1 cellular context compared by ENCODE assay signal in the genomic region with DNA sequence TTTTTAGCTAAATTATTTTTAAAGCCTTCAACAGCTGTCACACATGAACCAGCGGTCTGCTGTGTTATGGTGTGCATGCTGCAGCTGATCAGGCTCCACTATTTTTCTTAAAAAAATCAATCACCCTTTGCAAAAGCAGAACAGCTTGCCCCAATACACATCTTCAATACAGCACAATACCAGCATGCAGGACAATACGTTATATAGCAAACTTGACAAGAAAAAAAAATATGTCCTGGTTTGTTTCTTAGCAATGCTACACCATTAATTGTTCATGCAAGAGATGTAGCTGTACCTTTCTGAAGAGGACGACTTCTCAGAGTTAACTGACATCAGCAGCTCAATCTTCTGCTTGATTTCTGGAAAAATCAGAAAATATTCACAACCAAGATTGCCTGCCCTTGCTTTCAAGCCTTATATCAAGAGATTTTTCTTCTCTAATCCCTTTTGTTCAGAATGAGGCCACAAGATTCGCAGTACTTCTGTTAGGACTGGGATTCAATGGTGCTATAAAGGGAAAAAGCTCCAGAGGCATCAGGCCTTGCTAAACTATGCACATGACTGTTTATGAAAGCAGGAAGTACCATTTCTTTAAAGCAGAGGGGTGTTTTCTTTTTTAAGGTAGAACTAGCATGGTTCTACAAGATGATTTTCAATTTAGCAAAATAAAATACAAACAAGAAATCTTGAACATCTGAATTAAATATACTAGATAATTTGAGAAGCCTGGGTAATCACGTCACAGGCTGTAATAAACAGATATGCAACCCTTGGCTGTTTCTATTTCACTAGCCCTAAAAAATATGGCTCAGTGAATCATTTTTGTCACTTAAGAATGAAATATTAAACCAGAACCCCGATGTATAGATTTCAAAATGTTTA.
TF ChIP-seq lines count a peak whose summit lies in the region.

No MANE protein-coding gene starts in this region.

TF ChIP-seq in GM12878, 131 proteins besides CTCF, POLR2A, EP300 and RAD21 (continued from another document):
- TF ChIP-seq MAX (IDR thresholded peaks at IDR 0.05; ENCODE audit: low read depth, low read length), result no peak
- peak; percentile 41; the same call in 1 of the 2 replicates for TF ChIP-seq JUNB (IDR thresholded peaks at IDR 0.05)
- no peak for TF ChIP-seq E2F4 (IDR thresholded peaks at IDR 0.05; ENCODE audit: low read depth, low read length)
- TF ChIP-seq SKIL (IDR thresholded peaks at IDR 0.05; ENCODE audit: low read depth, poor library complexity, severe bottlenecking), result peak; percentile 97
- no peak for TF ChIP-seq EGR1 (IDR thresholded peaks at IDR 0.05; ENCODE audit: borderline replicate concordance in 1 of 2, low read depth in 2 of 2, low read length in 2 of 2)
- peak; percentile 29 for TF ChIP-seq E4F1 (IDR thresholded peaks at IDR 0.05; ENCODE audit: borderline replicate concordance, partially characterized antibody)
- 0 out of 2 replicates have a peak, but pooled peaks have one; percentile 6 for TF ChIP-seq ZBTB33 (IDR thresholded peaks at IDR 0.05)
- peak; percentile 97 for TF ChIP-seq CHD1 (IDR thresholded peaks at IDR 0.05; ENCODE audit: low read depth, low read length)
- TF ChIP-seq, protein P1, sequence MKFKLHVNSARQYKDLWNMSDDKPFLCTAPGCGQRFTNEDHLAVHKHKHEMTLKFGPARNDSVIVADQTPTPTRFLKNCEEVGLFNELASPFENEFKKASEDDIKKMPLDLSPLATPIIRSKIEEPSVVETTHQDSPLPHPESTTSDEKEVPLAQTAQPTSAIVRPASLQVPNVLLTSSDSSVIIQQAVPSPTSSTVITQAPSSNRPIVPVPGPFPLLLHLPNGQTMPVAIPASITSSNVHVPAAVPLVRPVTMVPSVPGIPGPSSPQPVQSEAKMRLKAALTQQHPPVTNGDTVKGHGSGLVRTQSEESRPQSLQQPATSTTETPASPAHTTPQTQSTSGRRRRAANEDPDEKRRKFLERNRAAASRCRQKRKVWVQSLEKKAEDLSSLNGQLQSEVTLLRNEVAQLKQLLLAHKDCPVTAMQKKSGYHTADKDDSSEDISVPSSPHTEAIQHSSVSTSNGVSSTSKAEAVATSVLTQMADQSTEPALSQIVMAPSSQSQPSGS (IDR thresholded peaks at IDR 0.05; ENCODE audit: low read length), result peak; percentile 37
- TF ChIP-seq FOXM1 (IDR thresholded peaks at IDR 0.05; ENCODE audit: low read depth, low read length), result peak; percentile 44; the same call in 1 of the 2 replicates
- TF ChIP-seq POU2F2 (IDR thresholded peaks at IDR 0.05; ENCODE audit: borderline replicate concordance, low read depth, low read length), result 0 out of 3 replicates have a peak, but pooled peaks have one; percentile 26
- TF ChIP-seq JUND (IDR thresholded peaks at IDR 0.05; ENCODE audit: low read depth, low read length), result peak; percentile 94; the same call in 1 of the 2 replicates
- TF ChIP-seq SREBF1 (IDR thresholded peaks at IDR 0.05; ENCODE audit: low read length), result peak; percentile 96
- 0 out of 2 replicates have a peak, but pooled peaks have one; percentile 44 for TF ChIP-seq POLR2AphosphoS5 (IDR thresholded peaks at IDR 0.05; ENCODE audit: low read length)
- no peak for TF ChIP-seq PAX5 (IDR thresholded peaks at IDR 0.05; ENCODE audit: borderline replicate concordance, low read depth, low read length)
- TF ChIP-seq KLF5 (IDR thresholded peaks at IDR 0.05; ENCODE audit: partially characterized antibody), result peak; percentile 98
- TF ChIP-seq IKZF1 (conservative IDR thresholded peaks at IDR 0.05), result 0 out of 2 replicates have a peak, but pooled peaks have one; percentile 23
- TF ChIP-seq PML (IDR thresholded peaks at IDR 0.05; ENCODE audit: low read length), result peak; percentile 70; the same call in 1 of the 2 replicates
- no peak for TF ChIP-seq RBBP5 (conservative IDR thresholded peaks at IDR 0.05)
- peak; percentile 86 for TF ChIP-seq ZNF24 (IDR thresholded peaks at IDR 0.05)
- 0 out of 2 replicates have a peak, but pooled peaks have one; percentile 25 for TF ChIP-seq RB1 (IDR thresholded peaks at IDR 0.05; ENCODE audit: borderline replicate concordance)
- peak; percentile 41 for TF ChIP-seq SIX5 (IDR thresholded peaks at IDR 0.05; ENCODE audit: low read depth, low read length, severe bottlenecking)
- TF ChIP-seq SMAD5 (IDR thresholded peaks at IDR 0.05; ENCODE audit: low read depth), result 0 out of 2 replicates have a peak, but pooled peaks have one; percentile 23
- TF ChIP-seq, protein P2, sequence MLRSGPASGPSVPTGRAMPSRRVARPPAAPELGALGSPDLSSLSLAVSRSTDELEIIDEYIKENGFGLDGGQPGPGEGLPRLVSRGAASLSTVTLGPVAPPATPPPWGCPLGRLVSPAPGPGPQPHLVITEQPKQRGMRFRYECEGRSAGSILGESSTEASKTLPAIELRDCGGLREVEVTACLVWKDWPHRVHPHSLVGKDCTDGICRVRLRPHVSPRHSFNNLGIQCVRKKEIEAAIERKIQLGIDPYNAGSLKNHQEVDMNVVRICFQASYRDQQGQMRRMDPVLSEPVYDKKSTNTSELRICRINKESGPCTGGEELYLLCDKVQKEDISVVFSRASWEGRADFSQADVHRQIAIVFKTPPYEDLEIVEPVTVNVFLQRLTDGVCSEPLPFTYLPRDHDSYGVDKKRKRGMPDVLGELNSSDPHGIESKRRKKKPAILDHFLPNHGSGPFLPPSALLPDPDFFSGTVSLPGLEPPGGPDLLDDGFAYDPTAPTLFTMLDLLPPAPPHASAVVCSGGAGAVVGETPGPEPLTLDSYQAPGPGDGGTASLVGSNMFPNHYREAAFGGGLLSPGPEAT (IDR thresholded peaks at IDR 0.05; ENCODE audit: low read depth), result peak; percentile 93
- TF ChIP-seq STAT3 (IDR thresholded peaks at IDR 0.05; ENCODE audit: low read depth, low read length), result no peak
- peak; percentile 68 for TF ChIP-seq NFIC (IDR thresholded peaks at IDR 0.05; ENCODE audit: low read depth, low read length)
- no peak for TF ChIP-seq SIN3A (IDR thresholded peaks at IDR 0.05; ENCODE audit: low read depth, low read length)
